In genomic region chr7:107854989-107855388, GRCh38 we compare ENCODE assay signal across 19 cellular contexts. TPM values are rescaled to one million over a fixed set of nuclear protein-coding genes. Genes with fewer than 3 reads are reported as not detected.
A peak's percentile ranks its signal among the peaks of the same experiment; 100 is the strongest.
DNase-seq lines count a peak whose midpoint lies in the region; ATAC-seq and TF ChIP-seq lines count a peak whose summit lies in the region.
"Had no signal": no experiment of that assay in that cellular context is flagged by ENCODE, and none has a peak within 500 bp of the region (broad histone marks: within the 10 kb centered on the region; RNA-seq: fewer than 3 reads in every experiment).

No MANE protein-coding gene starts in this region.

- intact Hi-C loops in CD4-positive, alpha-beta memory T cell (cut with micrococcal nuclease) = no loop called here
- intact Hi-C loops in Caco-2 (cut with micrococcal nuclease; ENCODE audit: unreplicated experiment) = no loop called here

- ATAC-seq in naive thymus-derived CD8-positive, alpha-beta T cell = no peak
- ATAC-seq: gastroesophageal sphincter had no signal

- H3K27me3 Mint-ChIP-seq in CD4-positive, alpha-beta memory T cell = no peaks in the 10 kb centered on the region
- H3K27me3 Mint-ChIP-seq in naive thymus-derived CD8-positive, alpha-beta T cell = no peaks in the 10 kb centered on the region
- no peaks in the 10 kb centered on the region for H3K27me3 Mint-ChIP-seq in Caco-2 (ENCODE audit: insufficient read depth, unreplicated experiment)
- H3K27me3 Mint-ChIP-seq: activated naive CD8-positive, alpha-beta T cell; activated T-cell treated with anti-CD3 and anti-CD28 coated beads, Interleukin-2, amount 50 U/mL, for 24 hours had no signal

- DNase-seq in CD4-positive, alpha-beta memory T cell = no peak
- DNase-seq in HS-27A (ENCODE audit: low read depth) (peak; percentile 17), cardiac fibroblast (ENCODE audit: low read depth in 2 of 2) (peak; percentile 12 to 57), Caco-2 (no peak)
- DNase-seq in naive thymus-derived CD8-positive, alpha-beta T cell = no peak
- no peak for DNase-seq in effector CD8-positive, alpha-beta T cell (lab: John Stamatoyannopoulos, UW)
- DNase-seq in activated naive CD4-positive, alpha-beta T cell treated with Interleukin-2 at 50 U/mL for 16 hours = no peak
- DNase-seq: activated CD4-positive, alpha-beta T cell treated with anti-CD3 and anti-CD28 coated beads for 48 hours; activated T-cell treated with anti-CD3 and anti-CD28 coated beads, Interleukin-2, amount 50 U/mL, for 24 hours; C1 segment of cervical spinal cord; effector memory CD4-positive, alpha-beta T cell; NCI-H82; retina had no signal

- peaks cover 0 to 3% (median 0%) of the 10 kb centered on the region in 8 donors for H3K9me3 Mint-ChIP-seq in CD4-positive, alpha-beta memory T cell
- no peaks in the 10 kb centered on the region for H3K9me3 Mint-ChIP-seq in naive thymus-derived CD8-positive, alpha-beta T cell
- H3K9me3 Mint-ChIP-seq in Caco-2 (ENCODE audit: unreplicated experiment) = no peaks in the 10 kb centered on the region
- H3K9me3 Mint-ChIP-seq: activated T-cell treated with anti-CD3 and anti-CD28 coated beads, Interleukin-2, amount 50 U/mL, for 24 hours; neural crest cell; T-helper 2 cell treated with Interferon-gamma antibody and Interleukin-4, amounts not matched to agents 5 μg/mL and 100 μg/mL, for 36 hours had no signal

- no peak overlapping the region for H3K4me3 ChIP-seq in CD4-positive, alpha-beta memory T cell (ENCODE audit: low read length in 2 of 2)
- H3K4me3 ChIP-seq in cardiac fibroblast (replicated peaks in 1 of 2; ENCODE audit: low read depth in 2 of 2, low read length in 2 of 2) (no peak overlapping the region), Caco-2 (ENCODE audit: low read depth, low read length) (no peak overlapping the region)
- H3K4me3 ChIP-seq: gastroesophageal sphincter had no signal

- peak overlapping the region in 6 of 7 donors; percentile 88 to 94 (median 90) for H3K27ac Mint-ChIP-seq in CD4-positive, alpha-beta memory T cell
- H3K27ac Mint-ChIP-seq in naive thymus-derived CD8-positive, alpha-beta T cell = peak overlapping the region in 7 of 10 donors; percentile 5 to 67 (median 23)
- no peak overlapping the region for H3K27ac Mint-ChIP-seq in Caco-2 (ENCODE audit: unreplicated experiment)
- H3K27ac Mint-ChIP-seq: activated naive CD8-positive, alpha-beta T cell; activated T-cell treated with anti-CD3 and anti-CD28 coated beads, Interleukin-2, amount 50 U/mL, for 24 hours; T-helper 2 cell treated with Interferon-gamma antibody and Interleukin-4, amounts not matched to agents 5 μg/mL and 100 μg/mL, for 36 hours had no signal

- H3K4me3 Mint-ChIP-seq in CD4-positive, alpha-beta memory T cell = peak overlapping the region in 5 of 8 donors; percentile 0 to 16 (median 5)
- no peak overlapping the region for H3K4me3 Mint-ChIP-seq in naive thymus-derived CD8-positive, alpha-beta T cell
- H3K4me3 Mint-ChIP-seq in Caco-2 (ENCODE audit: unreplicated experiment) = no peak overlapping the region
- H3K4me3 Mint-ChIP-seq: activated naive CD8-positive, alpha-beta T cell; activated T-cell treated with anti-CD3 and anti-CD28 coated beads, Interleukin-2, amount 50 U/mL, for 24 hours; neural crest cell; T-helper 2 cell treated with Interferon-gamma antibody and Interleukin-4, amounts not matched to agents 5 μg/mL and 100 μg/mL, for 36 hours had no signal

- H3K4me1 Mint-ChIP-seq in CD4-positive, alpha-beta memory T cell = peaks cover 43 to 68% (median 57%) of the 10 kb centered on the region in 4 donors
- peaks cover 17 to 35% (median 33%) of the 10 kb centered on the region in 4 donors for H3K4me1 Mint-ChIP-seq in naive thymus-derived CD8-positive, alpha-beta T cell
- peaks cover 2% of the 10 kb centered on the region for H3K4me1 Mint-ChIP-seq in Caco-2 (ENCODE audit: low read depth, unreplicated experiment)
- H3K4me1 Mint-ChIP-seq: neural crest cell had no signal

- H3K4me1 ChIP-seq in CD4-positive, alpha-beta memory T cell (ENCODE audit: insufficient read depth, low read length) = peaks cover 58% of the 10 kb centered on the region
- H3K4me1 ChIP-seq in Caco-2 = peaks cover 9% of the 10 kb centered on the region
- H3K4me1 ChIP-seq: gastroesophageal sphincter had no signal

- H3K36me3 Mint-ChIP-seq in CD4-positive, alpha-beta memory T cell = no peaks in the 10 kb centered on the region
- H3K36me3 Mint-ChIP-seq in naive thymus-derived CD8-positive, alpha-beta T cell = peaks cover 0 to 2% (median 0%) of the 10 kb centered on the region in 3 donors
- no peaks in the 10 kb centered on the region for H3K36me3 Mint-ChIP-seq in Caco-2 (ENCODE audit: insufficient read depth, unreplicated experiment)
- H3K36me3 Mint-ChIP-seq: activated naive CD8-positive, alpha-beta T cell had no signal

- CTCF ChIA-PET in CD4-positive, alpha-beta memory T cell (lab: Charles Lee; ENCODE audit: partially characterized antibody) = interaction anchor here (0.7 to 2.4 kb wide), 4 partner anchors 9 to 112 kb away, joined by 4 to 12 read pairs (median 4); no protein-coding TSS in a partner anchor
- CTCF ChIA-PET in Caco-2 (lab: Charles Lee) = no interaction called here

- no TSS peak for BruUV-seq in Caco-2 (replicated peaks; lab: Mats Ljungman, UMichigan)

- no peaks in the 10 kb centered on the region for H3K36me3 ChIP-seq in CD4-positive, alpha-beta memory T cell (ENCODE audit: insufficient read depth, low read length)
- no peaks in the 10 kb centered on the region for H3K36me3 ChIP-seq in Caco-2 (ENCODE audit: control insufficient read depth, insufficient read depth, low read length)
- H3K36me3 ChIP-seq: gastroesophageal sphincter had no signal

- POLR2A ChIA-PET in CD4-positive, alpha-beta memory T cell (lab: Charles Lee; ENCODE audit: partially characterized antibody) = interaction anchor here (1.6 to 6.4 kb wide), 4 partner anchors 9 to 111 kb away, joined by 3 to 118 read pairs (median 11); partner anchors contain the start of gene CBLL1
- POLR2A ChIA-PET in naive thymus-derived CD8-positive, alpha-beta T cell (lab: Charles Lee) = interaction anchor here (1.0 kb wide), 1 partner anchor 17 kb away, joined by 3 read pairs; no protein-coding TSS in a partner anchor
- POLR2A ChIA-PET in Caco-2 (lab: Charles Lee) = interaction anchor here (0.6 kb wide), 1 partner anchor 383 kb away, joined by 5 read pairs; no protein-coding TSS in a partner anchor

- no peak overlapping the region for H3K27ac ChIP-seq in CD4-positive, alpha-beta memory T cell (ENCODE audit: low read depth, low read length)
- H3K27ac ChIP-seq: gastroesophageal sphincter had no signal

- TF ChIP-seq CTCF in cardiac fibroblast (IDR thresholded peaks at IDR 0.05; ENCODE audit: low read depth, low read length) = no peak
- TF ChIP-seq CTCF in Caco-2 (IDR thresholded peaks at IDR 0.05; ENCODE audit: insufficient read depth in 1 of 2, low read depth in 1 of 2, low read length in 1 of 2, severe bottlenecking in 1 of 2, unreplicated experiment in 1 of 2) = no peak

- H3K27me3 ChIP-seq in CD4-positive, alpha-beta memory T cell (ENCODE audit: insufficient read depth, low read length) = no peaks in the 10 kb centered on the region
- H3K27me3 ChIP-seq in Caco-2 (replicated peaks; ENCODE audit: control insufficient read depth, insufficient read depth, low read length) = no peaks in the 10 kb centered on the region
- H3K27me3 ChIP-seq: gastroesophageal sphincter had no signal

- H3K9me3 ChIP-seq in CD4-positive, alpha-beta memory T cell (ENCODE audit: control insufficient read depth in 1 of 2, low read length in 2 of 2) = no peaks in the 10 kb centered on the region
- H3K9me3 ChIP-seq in Caco-2 = no peaks in the 10 kb centered on the region
- H3K9me3 ChIP-seq: gastroesophageal sphincter had no signal

RNA-seq across cellular contexts. Expression of gene DLD, which starts 36.0 kb away (rescaled TPM):
- total RNA-seq in CD4-positive, alpha-beta memory T cell = 10 to 100 TPM; 42.1 to 51.1 TPM
- 10 to 100 TPM; 57.8 to 75.9 TPM for polyA plus RNA-seq in CD4-positive, alpha-beta memory T cell
- total RNA-seq in naive thymus-derived CD8-positive, alpha-beta T cell = 10 to 100 TPM; 50.3 to 56.0 TPM
- polyA plus RNA-seq in naive thymus-derived CD8-positive, alpha-beta T cell = 10 to 100 TPM; 70.1 to 72.1 (median 71.4) TPM
- total RNA-seq in Caco-2 (2022) = 140 and 141 TPM in 2 replicates

RNA-seq across cellular contexts. Expression of gene SLC26A3, which starts 52.0 kb away (rescaled TPM):
- total RNA-seq in CD4-positive, alpha-beta memory T cell = not detected
- polyA plus RNA-seq in CD4-positive, alpha-beta memory T cell = not detected
- total RNA-seq in naive thymus-derived CD8-positive, alpha-beta T cell = not detected
- not detected for polyA plus RNA-seq in naive thymus-derived CD8-positive, alpha-beta T cell
- 0.79 and 2.0 TPM in 2 replicates for total RNA-seq in Caco-2 (2022)
- total RNA-seq: cardiac septum, lung microvascular endothelial cell, neural crest cell had no signal

Comparison
In these comparisons a context has a peak if more than half of its experiments do, and no peak if none do; other contexts are left out.
1. DNase-seq: peak in HS-27A (single experiment) and cardiac fibroblast (2 of 2); none in CD4-positive, alpha-beta memory T cell (0 of 5), naive thymus-derived CD8-positive, alpha-beta T cell (0 of 10), effector CD8-positive, alpha-beta T cell (single experiment), activated naive CD4-positive, alpha-beta T cell treated with Interleukin-2 at 50 U/mL for 16 hours (single experiment) and Caco-2 (0 of 2).
2. H3K4me3 Mint-ChIP-seq: peak in CD4-positive, alpha-beta memory T cell (5 of 8); none in naive thymus-derived CD8-positive, alpha-beta T cell (0 of 10) and Caco-2 (single experiment).